3 cellular contexts compared by ENCODE assay signal in the genomic region with DNA sequence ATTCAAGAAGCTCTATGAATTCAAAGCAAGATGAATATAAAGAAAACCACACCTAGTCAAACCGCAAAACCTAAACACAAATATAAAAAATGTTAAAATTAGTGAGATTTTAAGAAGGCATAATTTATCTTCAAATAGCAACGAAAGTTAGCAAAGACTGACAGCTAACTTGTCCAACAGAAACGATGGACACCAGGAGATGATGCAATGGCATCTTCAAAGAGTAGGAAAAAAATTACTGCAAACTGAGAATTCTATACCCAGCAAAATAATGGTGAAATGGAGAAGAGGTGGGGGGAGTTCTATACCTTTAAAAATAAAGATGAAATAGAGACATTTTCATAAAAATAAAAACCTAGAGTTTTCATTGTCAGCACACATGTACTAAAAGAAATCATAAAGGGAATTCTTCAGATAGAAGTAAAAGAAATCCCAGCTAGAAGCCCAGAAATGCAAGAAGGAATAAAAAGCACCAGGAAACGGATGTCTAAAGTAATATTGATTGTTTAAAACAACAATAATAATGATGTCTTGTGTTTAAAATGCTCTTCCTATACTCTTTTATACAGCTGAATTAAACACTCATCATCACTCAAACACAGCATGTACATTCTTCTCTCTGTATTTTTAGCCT.
TF ChIP-seq lines count a peak whose summit lies in the region.

No MANE protein-coding gene starts in this region.

TF ChIP-seq in HEK293T, 16 proteins besides CTCF, POLR2A, EP300 and RAD21:
- TF ChIP-seq TARDBP (IDR thresholded peaks at IDR 0.05) (no peak), PKNOX1 (IDR thresholded peaks at IDR 0.05) (peak; percentile 52)

TF ChIP-seq in WTC11, 78 proteins besides CTCF, POLR2A, EP300 and RAD21:
- TF ChIP-seq ZNF263 (CRISPR knock-in tag; IDR thresholded peaks at IDR 0.05; ENCODE audit: low read depth) (no peak), ZNF317 (CRISPR knock-in tag; IDR thresholded peaks at IDR 0.05; ENCODE audit: borderline replicate concordance, low read depth) (peak; percentile 43; the same call in 1 of the 2 replicates)

TF ChIP-seq in H1, 55 proteins besides CTCF, POLR2A, EP300 and RAD21:
- TF ChIP-seq SIX5 (IDR thresholded peaks at IDR 0.05; ENCODE audit: low read depth, low read length) (no peak), CEBPB (IDR thresholded peaks at IDR 0.05; ENCODE audit: low read depth, low read length) (0 out of 2 replicates have a peak, but pooled peaks have one; percentile 25)
